Comparison of ENCODE assay signal across 8 cellular contexts in the genomic region with DNA sequence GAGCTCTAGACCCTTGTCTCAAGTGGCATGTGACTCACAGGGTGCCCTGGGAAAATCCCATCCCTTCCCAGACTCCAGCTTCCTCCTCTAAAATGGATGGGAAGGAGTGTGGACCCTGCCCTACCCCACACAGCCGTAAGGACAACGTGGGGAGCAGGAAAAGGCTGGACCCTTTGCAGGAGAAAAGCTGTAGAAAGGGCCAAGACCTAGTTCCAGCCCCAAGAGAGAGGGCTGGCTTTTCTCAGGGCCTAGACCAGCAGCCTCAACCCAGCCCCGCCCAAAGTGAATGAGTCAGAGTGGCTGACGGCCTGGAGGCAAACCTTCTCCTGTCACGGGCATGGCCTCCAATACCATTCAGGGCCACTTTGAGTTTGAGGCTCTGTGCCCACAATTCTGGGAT. TPM values are rescaled to one million over a fixed set of nuclear protein-coding genes. Genes with fewer than 3 reads are reported as not detected.
DNase-seq lines count a peak whose midpoint lies in the region; ATAC-seq, FAIRE-seq and TF ChIP-seq lines count a peak whose summit lies in the region.

No MANE protein-coding gene starts in this region.

- no peak overlapping the region for H3K4me3 ChIP-seq in Panc1 (ENCODE audit: low read depth in 2 of 2, low read length in 2 of 2)
- peak overlapping the region; percentile 71 to 97 (median 97) for H3K4me3 ChIP-seq in keratinocyte (ENCODE audit: control insufficient read depth in 2 of 3, extremely low read depth in 1 of 3, insufficient read depth in 2 of 3, low read depth in 1 of 3, low read length in 3 of 3)
- H3K4me3 ChIP-seq in WERI-Rb-1 (ENCODE audit: low read depth, low read length) = no peak overlapping the region

- peak; percentile 75 for FAIRE-seq in keratinocyte (lab: Jason Lieb, UNC)

- ATAC-seq in HG02759 (IDR thresholded peaks at IDR 0.05; ENCODE audit: unreplicated experiment) = peak; percentile 64
- peak; percentile 74 for ATAC-seq in Panc1

- H3K27me3 Mint-ChIP-seq in activated naive CD4-positive, alpha-beta T cell treated with anti-CD3 and anti-CD28 coated beads, Interleukin-2, amount 10 ng/mL, durations not matched to agents 7 days and 5 days = peaks cover 9% of the 10 kb centered on the region

- no peaks in the 10 kb centered on the region for H3K9me3 ChIP-seq in Panc1 (ENCODE audit: control insufficient read depth, insufficient read depth, low read depth, low read length)
- H3K9me3 ChIP-seq in keratinocyte (ENCODE audit: control insufficient read depth, low read depth, low read length) = no peaks in the 10 kb centered on the region
- H3K9me3 ChIP-seq in WERI-Rb-1 (ENCODE audit: severe bottlenecking) = no peaks in the 10 kb centered on the region

- peaks cover 50% of the 10 kb centered on the region for H4K20me1 ChIP-seq in keratinocyte (ENCODE audit: control insufficient read depth, extremely low read depth, insufficient read depth, low read length)

- H3K27ac ChIP-seq in Panc1 (ENCODE audit: low read length) (no peak overlapping the region), keratinocyte (ENCODE audit: control insufficient read depth, insufficient read depth, low read length) (peak overlapping the region; percentile 100), WERI-Rb-1 (no peak overlapping the region)

- TF ChIP-seq CTCF in Panc1 (IDR thresholded peaks at IDR 0.05) (no peak), keratinocyte (optimal IDR thresholded peaks at IDR 0.05 in 1 of 3, IDR thresholded peaks at IDR 0.05 in 1 of 3, conservative IDR thresholded peaks at IDR 0.05 in 1 of 3; ENCODE audit: extremely low read depth in 1 of 3, insufficient read depth in 2 of 3, low read length in 3 of 3) (no peak), WERI-Rb-1 (IDR thresholded peaks at IDR 0.05; ENCODE audit: low read depth, low read length) (no peak)

- H3K27me3 ChIP-seq in Panc1 (ENCODE audit: control insufficient read depth, insufficient read depth, low read length) (no peaks in the 10 kb centered on the region), keratinocyte (ENCODE audit: control insufficient read depth, extremely low read depth, insufficient read depth, low read length) (no peaks in the 10 kb centered on the region), WERI-Rb-1 (ENCODE audit: insufficient read depth, low read depth, severe bottlenecking) (peaks cover 71% of the 10 kb centered on the region)

- peak overlapping the region; percentile 99 for H3K9ac ChIP-seq in keratinocyte (ENCODE audit: control insufficient read depth, extremely low read depth, insufficient read depth, low read length)

- in situ Hi-C loops in Panc1 (cut with HindIII; ENCODE audit: low pct_unique_long_range_greater_than_20kb, low sequenced_read_pairs) = no loop called here

- no peaks in the 10 kb centered on the region for H3K36me3 Mint-ChIP-seq in activated naive CD4-positive, alpha-beta T cell treated with anti-CD3 and anti-CD28 coated beads, Interleukin-2, amount 10 ng/mL, durations not matched to agents 7 days and 5 days

- H2AFZ ChIP-seq in keratinocyte (ENCODE audit: control insufficient read depth, low read length) = no peak overlapping the region

- intact Hi-C loops in Panc1 (cut with micrococcal nuclease; ENCODE audit: unreplicated experiment) = no loop called here

- no TSS peak for BruUV-seq in Panc1 (replicated peaks; lab: Mats Ljungman, UMichigan)

- DNase-seq in ELR (ENCODE audit: low read depth) (peak; percentile 94), Panc1 (ENCODE audit: low read depth, low spot score) (no peak), keratinocyte (ENCODE audit: low read depth, low spot score) (peak; percentile 66), WERI-Rb-1 (no peak), Ammon's horn (ENCODE audit: low spot score) (no peak)
- DNase-seq in activated naive CD4-positive, alpha-beta T cell treated with anti-CD3 and anti-CD28 coated beads, Interleukin-2, amount 10 ng/mL, durations not matched to agents 7 days and 5 days = peak; percentile 79
- DNase-seq in stimulated activated CD8-positive, alpha-beta memory T cell treated with anti-CD3 and anti-CD28 coated beads, Interleukin-4, amount 100 ng/mL, for 1 hour (ENCODE audit: low read depth in 2 of 2, low spot score in 1 of 2) = peak; percentile 9 to 12

- POLR2A ChIA-PET in Panc1 (lab: Charles Lee) = no interaction called here

- H3K4me3 Mint-ChIP-seq in activated naive CD4-positive, alpha-beta T cell treated with anti-CD3 and anti-CD28 coated beads, Interleukin-2, amount 10 ng/mL, durations not matched to agents 7 days and 5 days = no peak overlapping the region

- H3K9me1 ChIP-seq in keratinocyte (ENCODE audit: control insufficient read depth, extremely low read depth, insufficient read depth, low read length) = no peaks in the 10 kb centered on the region

- peak overlapping the region; percentile 14 for H3K27ac Mint-ChIP-seq in activated naive CD4-positive, alpha-beta T cell treated with anti-CD3 and anti-CD28 coated beads, Interleukin-2, amount 10 ng/mL, durations not matched to agents 7 days and 5 days

- H3K9me3 Mint-ChIP-seq in activated naive CD4-positive, alpha-beta T cell treated with anti-CD3 and anti-CD28 coated beads, Interleukin-2, amount 10 ng/mL, durations not matched to agents 7 days and 5 days = no peaks in the 10 kb centered on the region

- H3K4me2 ChIP-seq in keratinocyte (ENCODE audit: control insufficient read depth, extremely low read depth, insufficient read depth, low read depth, low read length) = peak overlapping the region; percentile 99

- H3K4me1 Mint-ChIP-seq in activated naive CD4-positive, alpha-beta T cell treated with anti-CD3 and anti-CD28 coated beads, Interleukin-2, amount 10 ng/mL, durations not matched to agents 7 days and 5 days = peaks cover 34% of the 10 kb centered on the region

- H3K4me1 ChIP-seq in Panc1 (ENCODE audit: control insufficient read depth, insufficient read depth, low read length) (peaks cover 5% of the 10 kb centered on the region), keratinocyte (ENCODE audit: control insufficient read depth, extremely low read depth, insufficient read depth, low read length) (peaks cover 76% of the 10 kb centered on the region)

- H3K36me3 ChIP-seq in Panc1 (ENCODE audit: control insufficient read depth, insufficient read depth, low read length) (no peaks in the 10 kb centered on the region), keratinocyte (ENCODE audit: control insufficient read depth in 2 of 2, extremely low read depth in 1 of 2, insufficient read depth in 2 of 2, low read length in 2 of 2) (peaks cover 40 to 53% of the 10 kb centered on the region in 2 experiments), WERI-Rb-1 (no peaks in the 10 kb centered on the region)

- H3K79me2 ChIP-seq in keratinocyte (ENCODE audit: control insufficient read depth, insufficient read depth, low read length) = peaks cover 76% of the 10 kb centered on the region

- CTCF ChIA-PET in Panc1 (lab: Charles Lee) = no interaction called here
- CTCF ChIA-PET in activated naive CD4-positive, alpha-beta T cell treated with anti-CD3 and anti-CD28 coated beads, Interleukin-2, amount 10 ng/mL, durations not matched to agents 7 days and 5 days (lab: Charles Lee) = interaction anchor here (0.6 to 1.9 kb wide), 2 partner anchors 9 to 42 kb away, joined by 3 to 4 read pairs; no protein-coding TSS in a partner anchor

- dilution Hi-C loops in keratinocyte (cut with MboI; ENCODE audit: extremely low pct_ligation_motif_present, low sequenced_read_pairs) = no loop called here

RNA-seq across cellular contexts. Expression of a gene that starts 1.1 kb away (rescaled TPM):
- 0.85 TPM for total RNA-seq in Panc1 (2021; ENCODE audit: unreplicated experiment)
- polyA plus RNA-seq in Panc1 (2012; ENCODE audit: insufficient read length) = 0.21 TPM
- 659 to 1,206 TPM (median 953 TPM) in 3 replicates for polyA plus RNA-seq in keratinocyte
- 649 TPM for polyA plus RNA-seq in keratinocyte (2011; ENCODE audit: low read depth)
- 240 and 422 TPM in 2 replicates for polyA plus RNA-seq in keratinocyte (2011; cell fraction: cytosol; rRNA removed)
- 2,965 and 3,376 TPM in 2 replicates for polyA plus RNA-seq in keratinocyte (2011; cell fraction: nucleus; rRNA removed)
- polyA plus RNA-seq in keratinocyte (2012; ENCODE audit: low replicate concordance) = 638 and 1,913 TPM in 2 replicates
- 1,171 to 2,790 TPM (median 1,215 TPM) in 3 replicates for polyA minus RNA-seq in keratinocyte
- polyA minus RNA-seq in keratinocyte (2011; cell fraction: cytosol; rRNA and poly(A)+ RNA removed) = 1,139 TPM
- polyA minus RNA-seq in keratinocyte (2011; cell fraction: nucleus; rRNA and poly(A)+ RNA removed) = 3,983 and 4,160 TPM in 2 replicates

RNA-seq across cellular contexts. Expression of a gene that starts 24.1 kb away (rescaled TPM):
- total RNA-seq in Panc1 (2021; ENCODE audit: unreplicated experiment) = 2.5 TPM
- polyA plus RNA-seq in Panc1 (2012; ENCODE audit: insufficient read length) = 0.86 TPM
- polyA plus RNA-seq in keratinocyte = 31.1 to 60.5 TPM (median 46.2 TPM) in 3 replicates
- polyA plus RNA-seq in keratinocyte (2011; ENCODE audit: low read depth) = 2.0 TPM
- 45.2 and 67.2 TPM in 2 replicates for polyA plus RNA-seq in keratinocyte (2011; cell fraction: cytosol; rRNA removed)
- polyA plus RNA-seq in keratinocyte (2011; cell fraction: nucleus; rRNA removed) = 31.3 and 33.3 TPM in 2 replicates
- polyA plus RNA-seq in keratinocyte (2012; ENCODE audit: low replicate concordance) = 3.9 and 107 TPM in 2 replicates
- 10.4 to 24.7 TPM (median 10.7 TPM) in 3 replicates for polyA minus RNA-seq in keratinocyte
- polyA minus RNA-seq in keratinocyte (2011; cell fraction: cytosol; rRNA and poly(A)+ RNA removed) = 65.2 TPM
- 10.7 and 14.3 TPM in 2 replicates for polyA minus RNA-seq in keratinocyte (2011; cell fraction: nucleus; rRNA and poly(A)+ RNA removed)

RNA-seq across cellular contexts. Expression of a gene that starts 53.5 kb away (rescaled TPM):
- not detected for total RNA-seq in Panc1 (2021; ENCODE audit: unreplicated experiment)
- polyA plus RNA-seq in Panc1 (2012; ENCODE audit: insufficient read length) = not detected
- polyA plus RNA-seq in keratinocyte = 2.7 to 7.4 TPM (median 3.4 TPM) in 3 replicates
- 1.0 TPM for polyA plus RNA-seq in keratinocyte (2011; ENCODE audit: low read depth)
- polyA plus RNA-seq in keratinocyte (2011; cell fraction: cytosol; rRNA removed) = 1.3 and 1.9 TPM in 2 replicates
- polyA plus RNA-seq in keratinocyte (2011; cell fraction: nucleus; rRNA removed) = 3.9 and 4.0 TPM in 2 replicates
- polyA plus RNA-seq in keratinocyte (2012; ENCODE audit: low replicate concordance) = 1.4 and 5.4 TPM in 2 replicates
- 0.22 to 1.7 TPM in 2 of 3 replicates, not detected in the other for polyA minus RNA-seq in keratinocyte
- polyA minus RNA-seq in keratinocyte (2011; cell fraction: cytosol; rRNA and poly(A)+ RNA removed) = not detected
- polyA minus RNA-seq in keratinocyte (2011; cell fraction: nucleus; rRNA and poly(A)+ RNA removed) = 0.84 and 3.9 TPM in 2 replicates

Comparison
In these comparisons a context has a peak if more than half of its experiments do, and no peak if none do; other contexts are left out.
1. DNase-seq: peak in ELR (single experiment), activated naive CD4-positive, alpha-beta T cell treated with anti-CD3 and anti-CD28 coated beads, Interleukin-2, amount 10 ng/mL, durations not matched to agents 7 days and 5 days (single experiment), keratinocyte (single experiment) and stimulated activated CD8-positive, alpha-beta memory T cell treated with anti-CD3 and anti-CD28 coated beads, Interleukin-4, amount 100 ng/mL, for 1 hour (2 of 2); none in Panc1 (single experiment), WERI-Rb-1 (single experiment) and Ammon's horn (single experiment).
2. H3K4me3 ChIP-seq: peak in keratinocyte (3 of 3); none in Panc1 (0 of 2) and WERI-Rb-1 (single experiment).